ENCODE assay signal across 11 cellular contexts in genomic region chr17:48994548-48995331, GRCh38. TPM values are rescaled to one million over a fixed set of nuclear protein-coding genes. Genes with fewer than 3 reads are reported as not detected.
A peak's percentile ranks its signal among the peaks of the same experiment; 100 is the strongest.
DNase-seq lines count a peak whose midpoint lies in the region; ATAC-seq, FAIRE-seq and TF ChIP-seq lines count a peak whose summit lies in the region.
"Had no signal": no experiment of that assay in that cellular context is flagged by ENCODE, and none has a peak within 500 bp of the region (broad histone marks: within the 10 kb centered on the region; RNA-seq: fewer than 3 reads in every experiment).

No MANE protein-coding gene starts in this region.

- ATAC-seq in IMR-90 (ENCODE audit: low read depth) = no peak
- no peak for ATAC-seq in central memory CD8-positive, alpha-beta T cell (replicated peaks; ENCODE audit: extremely low read depth, poor library complexity, severe bottlenecking)

- CTCF ChIA-PET in IMR-90 (lab: Yijun Ruan, JAX) = no interaction called here

- H3K9ac ChIP-seq in IMR-90 (ENCODE audit: low read depth, low read length) = no peak overlapping the region
- H3K9ac ChIP-seq in neural cell (ENCODE audit: low read length) = peak overlapping the region; percentile 93

- no peak overlapping the region for H3K18ac ChIP-seq in IMR-90 (ENCODE audit: low read depth, low read length)

- no peak for TF ChIP-seq RAD21 in IMR-90 (IDR thresholded peaks at IDR 0.05; ENCODE audit: low read length)
- no peak for TF ChIP-seq RAD21 in neural cell (conservative IDR thresholded peaks at IDR 0.05)

- H4K8ac ChIP-seq in IMR-90 (ENCODE audit: low read depth in 2 of 2, low read length in 2 of 2) = no peak overlapping the region

- H2AK9ac ChIP-seq in IMR-90 (replicated peaks; ENCODE audit: low read depth, low read length, poor library complexity) = no peak overlapping the region

- H3K36me3 ChIP-seq in IMR-90 (ENCODE audit: control insufficient read depth, insufficient read depth, low read length) = no peaks in the 10 kb centered on the region
- H3K36me3 ChIP-seq in neural cell (ENCODE audit: insufficient read depth, low read length) = no peaks in the 10 kb centered on the region

- no peak overlapping the region for H2BK15ac ChIP-seq in IMR-90 (ENCODE audit: low read depth, low read length)

- POLR2A ChIA-PET in IMR-90 (lab: Charles Lee; ENCODE audit: unreplicated experiment) = interaction anchor here (0.6 kb wide), 1 partner anchor 110 kb away, joined by 3 read pairs; no protein-coding TSS in a partner anchor

- FAIRE-seq in D721Med (lab: Jason Lieb, UNC) = peak; percentile 81

- H2BK5ac ChIP-seq in IMR-90 (ENCODE audit: low read depth, low read length, poor library complexity, severe bottlenecking) = no peak overlapping the region

- TF ChIP-seq POLR2A in IMR-90 (IDR thresholded peaks at IDR 0.05; ENCODE audit: low read depth, low read length) = no peak

- no peak overlapping the region for H4K5ac ChIP-seq in IMR-90 (ENCODE audit: low read depth, low read length)

- no peak overlapping the region for H3K4me2 ChIP-seq in IMR-90 (ENCODE audit: low read depth, low read length)
- H3K4me2 ChIP-seq in neural cell (ENCODE audit: low read length) = peak overlapping the region; percentile 73

- H3K4me1 ChIP-seq in IMR-90 (ENCODE audit: control insufficient read depth, insufficient read depth, low read length) = no peaks in the 10 kb centered on the region

- H3K27ac ChIP-seq in IMR-90 (ENCODE audit: insufficient read depth, low read length) (no peak overlapping the region), neural cell (ENCODE audit: low read length) (peak overlapping the region; percentile 95)

- peaks cover 33% of the 10 kb centered on the region for H3K79me2 ChIP-seq in neural cell (replicated peaks; ENCODE audit: insufficient read depth, low read length)

- H2BK120ac ChIP-seq in IMR-90 (ENCODE audit: low read depth, low read length) = no peak overlapping the region

- no peak overlapping the region for H3K4ac ChIP-seq in IMR-90 (ENCODE audit: low read depth, low read length)

- no peak overlapping the region for H3K4me3 ChIP-seq in IMR-90 (ENCODE audit: insufficient read depth, low read depth, low read length)
- H3K4me3 ChIP-seq in neural cell (ENCODE audit: low read length) = peak overlapping the region; percentile 92

- TF ChIP-seq CTCF in D721Med (IDR thresholded peaks at IDR 0.05; ENCODE audit: insufficient read depth, missing control alignments) (no peak), IMR-90 (conservative IDR thresholded peaks at IDR 0.05; ENCODE audit: low read depth, low read length) (no peak), neural cell (IDR thresholded peaks at IDR 0.05; ENCODE audit: poor library complexity, severe bottlenecking) (no peak)

- H3K36me3 Mint-ChIP-seq in central memory CD8-positive, alpha-beta T cell (ENCODE audit: insufficient read depth) = peaks cover 16% of the 10 kb centered on the region

- WGBS in IMR-90 (ENCODE audit: extremely low coverage in 2 of 2, insufficient read length in 1 of 2), 2 experiments = no CpG with 5 or more reads among the region's 4 CpGs

- no TSS peak for BruUV-seq in IMR-90 (replicated peaks; lab: Mats Ljungman, UMichigan)

- in situ Hi-C loops in IMR-90 (cut with MboI; ENCODE audit: low sequenced_read_pairs) = no loop called here

- peaks cover 97% of the 10 kb centered on the region for H3K27me3 Mint-ChIP-seq in central memory CD8-positive, alpha-beta T cell

- H3K4me1 Mint-ChIP-seq in central memory CD8-positive, alpha-beta T cell = peaks cover 24% of the 10 kb centered on the region

- H3K9me3 ChIP-seq in IMR-90 (ENCODE audit: control insufficient read depth, insufficient read depth, low read length) (no peaks in the 10 kb centered on the region), neural cell (ENCODE audit: low read length) (no peaks in the 10 kb centered on the region)

- no peak overlapping the region for H3K56ac ChIP-seq in IMR-90 (ENCODE audit: extremely low read depth, insufficient read depth, low read length)

- H3K4me3 Mint-ChIP-seq in central memory CD8-positive, alpha-beta T cell = peak overlapping the region; percentile 54

- no peaks in the 10 kb centered on the region for H3K9me2 ChIP-seq in neural cell (ENCODE audit: insufficient read depth, low read length)

- H3K9me3 Mint-ChIP-seq in central memory CD8-positive, alpha-beta T cell = no peaks in the 10 kb centered on the region

- H3K27ac Mint-ChIP-seq in central memory CD8-positive, alpha-beta T cell (ENCODE audit: low read depth) = peak overlapping the region; percentile 70

- H3K27me3 ChIP-seq in IMR-90 (ENCODE audit: control insufficient read depth, insufficient read depth, low read length) (peaks cover 35% of the 10 kb centered on the region), neural cell (ENCODE audit: insufficient read depth, low read depth, low read length) (no peaks in the 10 kb centered on the region)

- H2AK5ac ChIP-seq in IMR-90 (ENCODE audit: low read depth, low read length) = no peak overlapping the region

- peaks cover 2% of the 10 kb centered on the region; the same call in 1 of the 2 replicates for H4K20me1 ChIP-seq in IMR-90 (ENCODE audit: insufficient read depth, low read length)
- H4K20me1 ChIP-seq in neural cell (ENCODE audit: insufficient read depth) = no peaks in the 10 kb centered on the region

- dilution Hi-C loops in IMR-90 (cut with HindIII; ENCODE audit: low sequenced_read_pairs, unreplicated experiment) = no loop called here

- 0 out of 2 replicates have a peak overlapping the region, but pooled peaks have one; percentile 5 for H3K23ac ChIP-seq in IMR-90 (ENCODE audit: low read depth, low read length)

- no peak for TF ChIP-seq EP300 in neural cell (conservative IDR thresholded peaks at IDR 0.05; ENCODE audit: poor library complexity, severe bottlenecking)

- DNase-seq in D721Med (ENCODE audit: insufficient read length, low spot score) (no peak), IMR-90 (no peak), NCI-H2081 (lab: John Stamatoyannopoulos, UW) (no peak), mucosa of gallbladder (ENCODE audit: low spot score) (no peak), NCI-H2171 treated with DMSO at 0.1 percent for 48 hours (lab: John Stamatoyannopoulos, UW) (no peak), hippocampal formation (lab: John Stamatoyannopoulos, UW) (no peak)
- DNase-seq in central memory CD8-positive, alpha-beta T cell (ENCODE audit: low spot score in 2 of 2) = no peak
- DNase-seq: left colon had no signal

- H2BK20ac ChIP-seq in IMR-90 (ENCODE audit: low read depth, low read length) = no peak overlapping the region

- H4K91ac ChIP-seq in IMR-90 (ENCODE audit: insufficient read depth, low read depth, low read length) = no peak overlapping the region

- H3F3A ChIP-seq in neural cell (ENCODE audit: insufficient read depth, low read length, poor library complexity, severe bottlenecking) = peaks cover 2% of the 10 kb centered on the region

- H2AFZ ChIP-seq in IMR-90 (replicated peaks; ENCODE audit: low read length, poor library complexity) (no peak overlapping the region), neural cell (ENCODE audit: low read depth, low read length) (no peak overlapping the region)

- H3K14ac ChIP-seq in IMR-90 (replicated peaks; ENCODE audit: low read depth, low read length) = no peak overlapping the region

- intact Hi-C loops in IMR-90 (cut with micrococcal nuclease) = no loop called here

- no peaks in the 10 kb centered on the region for H3K9me1 ChIP-seq in IMR-90 (ENCODE audit: insufficient read depth, low read length)

- H3K79me1 ChIP-seq in IMR-90 (ENCODE audit: low read depth in 1 of 2, low read length in 2 of 2) = peaks cover 0 to 11% of the 10 kb centered on the region in 2 experiments; a peak in 2 of 4 replicates

TF ChIP-seq in IMR-90, 13 proteins besides CTCF, POLR2A, EP300 and RAD21:
- TF ChIP-seq RFX5 (IDR thresholded peaks at IDR 0.05; ENCODE audit: low read depth, low read length) (no peak), MAFK (IDR thresholded peaks at IDR 0.05; ENCODE audit: low read depth, low read length) (no peak), CHD1 (IDR thresholded peaks at IDR 0.05; ENCODE audit: low read depth, low read length) (no peak), BHLHE40 (IDR thresholded peaks at IDR 0.05; ENCODE audit: low read depth, low read length) (no peak), MAZ (IDR thresholded peaks at IDR 0.05; ENCODE audit: borderline replicate concordance, low read depth, low read length) (no peak), NFE2L2 (IDR thresholded peaks at IDR 0.05; ENCODE audit: low read depth, low read length) (no peak)
TF ChIP-seq in IMR-90: peak in this region for 0.

TF ChIP-seq in neural cell, 6 proteins besides CTCF, POLR2A, EP300 and RAD21 (continues in another document):
- TF ChIP-seq TAF1 (IDR thresholded peaks at IDR 0.05; ENCODE audit: low read depth) = no peak
- TF ChIP-seq POLR2AphosphoS5 (IDR thresholded peaks at IDR 0.05) = no peak
- TF ChIP-seq SMC3 (conservative IDR thresholded peaks at IDR 0.05; ENCODE audit: poor library complexity) = no peak
- no peak for TF ChIP-seq MXI1 (conservative IDR thresholded peaks at IDR 0.05; ENCODE audit: poor library complexity, severe bottlenecking)
- no peak for TF ChIP-seq EZH2 (IDR thresholded peaks at IDR 0.05; ENCODE audit: borderline replicate concordance, insufficient read depth, low read length, poor library complexity, severe bottlenecking)

RNA-seq across cellular contexts. Expression of gene IGF2BP1, which starts 2.4 kb away (rescaled TPM):
- total RNA-seq in IMR-90 (2012; rRNA removed) (10.2 and 11.9 TPM in 2 replicates), mucosa of gallbladder (1.1 TPM)
- polyA plus RNA-seq in IMR-90 (2012; rRNA removed) (12.2 and 13.1 TPM in 2 replicates), neural cell (13.0 and 13.9 TPM in 2 replicates)
- polyA plus RNA-seq in IMR-90 (2012; cell fraction: cytosol; rRNA removed) = 9.1 and 9.2 TPM in 2 replicates
- 23.6 and 36.0 TPM in 2 replicates for polyA plus RNA-seq in IMR-90 (2012; cell fraction: nucleus; rRNA removed; ENCODE audit: low replicate concordance)
- polyA minus RNA-seq in neural cell = 33.8 and 40.7 TPM in 2 replicates
- total RNA-seq: sciatic nerve had no signal

RNA-seq across cellular contexts. Expression of gene GIP, which starts 26.3 kb away (rescaled TPM):
- total RNA-seq in IMR-90 (2012; rRNA removed) (not detected in 2 replicates), mucosa of gallbladder (not detected)
- polyA plus RNA-seq in IMR-90 (2012; rRNA removed) (0.44 TPM in 1 of 2 replicates, not detected in the other), neural cell (not detected in 2 replicates)
- 0.12 TPM in 1 of 2 replicates, not detected in the other for polyA plus RNA-seq in IMR-90 (2012; cell fraction: cytosol; rRNA removed)
- polyA plus RNA-seq in IMR-90 (2012; cell fraction: nucleus; rRNA removed; ENCODE audit: low replicate concordance) = not detected in 2 replicates
- not detected in 2 replicates for polyA minus RNA-seq in neural cell
- total RNA-seq: left colon, M059J, sciatic nerve had no signal

RNA-seq across cellular contexts. Expression of gene SNF8, which starts 50.1 kb away (rescaled TPM):
- total RNA-seq in IMR-90 (2012; rRNA removed) = 171 and 191 TPM in 2 replicates
- polyA plus RNA-seq in IMR-90 (2012; rRNA removed) = 178 and 181 TPM in 2 replicates
- polyA plus RNA-seq in IMR-90 (2012; cell fraction: cytosol; rRNA removed) = 229 and 242 TPM in 2 replicates
- polyA plus RNA-seq in IMR-90 (2012; cell fraction: nucleus; rRNA removed; ENCODE audit: low replicate concordance) = 106 and 120 TPM in 2 replicates
- 171 and 223 TPM in 2 replicates for polyA plus RNA-seq in neural cell
- polyA minus RNA-seq in neural cell = 83.0 and 85.9 TPM in 2 replicates
- total RNA-seq in mucosa of gallbladder = 90.2 TPM
